ENCODE assay signal across 12 cellular contexts in the genomic region with DNA sequence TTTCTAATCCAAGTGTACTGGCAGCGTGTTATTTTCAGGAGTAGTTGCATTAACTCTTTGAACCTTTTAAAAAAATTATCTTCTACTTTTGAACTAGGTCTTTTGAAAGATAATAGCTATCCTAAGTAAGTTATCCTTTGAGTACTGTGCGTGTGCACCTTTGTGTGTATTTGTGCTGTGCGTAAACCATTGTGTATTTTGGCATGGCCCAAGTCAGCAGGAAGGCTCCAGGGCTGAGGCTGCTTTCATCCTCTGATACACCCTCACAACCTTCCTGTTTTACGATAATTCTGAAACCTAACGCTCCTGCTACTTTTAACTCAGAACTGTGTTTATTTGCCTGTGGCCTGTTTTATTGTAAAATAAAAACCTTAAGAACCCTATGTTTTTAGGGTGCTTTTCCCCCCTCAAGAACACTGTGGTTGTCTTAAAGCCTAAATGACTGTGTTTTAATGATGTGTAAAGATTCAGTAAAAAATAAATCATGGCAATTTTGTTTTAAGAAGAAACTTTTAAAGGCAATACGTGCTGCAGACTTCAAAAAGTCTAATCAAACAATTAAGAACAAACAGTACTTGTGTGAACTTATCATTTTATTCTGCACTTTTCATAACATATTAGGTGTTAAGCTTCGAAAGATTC. TPM values are rescaled to one million over a fixed set of nuclear protein-coding genes. Genes with fewer than 3 reads are reported as not detected.
DNase-seq lines count a peak whose midpoint lies in the region; ATAC-seq and TF ChIP-seq lines count a peak whose summit lies in the region.
"Had no signal": no experiment of that assay in that cellular context is flagged by ENCODE, and none has a peak within 500 bp of the region (broad histone marks: within the 10 kb centered on the region; RNA-seq: fewer than 3 reads in every experiment).

No MANE protein-coding gene starts in this region.

- H3K4me1 ChIP-seq in IMR-90 (ENCODE audit: control insufficient read depth, insufficient read depth, low read length), result no peaks in the 10 kb centered on the region
- peaks cover 36 to 61% of the 10 kb centered on the region in 2 experiments for H3K4me1 ChIP-seq in SK-N-SH (ENCODE audit: control insufficient read depth in 1 of 2, insufficient read depth in 2 of 2, low read depth in 1 of 2, low read length in 1 of 2)

- no peaks in the 10 kb centered on the region for H3K9me2 ChIP-seq in SK-N-SH

- H3K27me3 ChIP-seq in IMR-90 (ENCODE audit: control insufficient read depth, insufficient read depth, low read length) (no peaks in the 10 kb centered on the region), SK-N-SH (ENCODE audit: insufficient read depth) (no peaks in the 10 kb centered on the region)

- no peak overlapping the region for H2AK9ac ChIP-seq in IMR-90 (replicated peaks; ENCODE audit: low read depth, low read length, poor library complexity)

- in situ Hi-C loops in IMR-90 (cut with MboI; ENCODE audit: low sequenced_read_pairs), result loop anchor here (25.0 kb wide), 1 partner anchor 866 kb away; no protein-coding TSS in a partner anchor

- H4K91ac ChIP-seq in IMR-90 (ENCODE audit: insufficient read depth, low read depth, low read length), result no peak overlapping the region

- no peak overlapping the region for H2BK5ac ChIP-seq in IMR-90 (ENCODE audit: low read depth, low read length, poor library complexity, severe bottlenecking)

- peak overlapping the region; percentile 63; the same call in 1 of the 2 replicates for H3K4me2 ChIP-seq in IMR-90 (ENCODE audit: low read depth, low read length)
- H3K4me2 ChIP-seq in SK-N-SH, result peak overlapping the region; percentile 48; the same call in 1 of the 2 replicates

- H3K27ac ChIP-seq in IMR-90 (ENCODE audit: insufficient read depth, low read length) (no peak overlapping the region), SK-N-SH (ENCODE audit: low read depth in 2 of 2, low read length in 1 of 2) (peak overlapping the region; percentile 38 to 69)

- H4K20me1 ChIP-seq in IMR-90 (ENCODE audit: insufficient read depth, low read length) (no peaks in the 10 kb centered on the region), SK-N-SH (ENCODE audit: insufficient read depth) (no peaks in the 10 kb centered on the region)

- no peak overlapping the region; the same call in 2 of the 3 replicates for H2BK15ac ChIP-seq in IMR-90 (ENCODE audit: low read depth, low read length)

- H2AK5ac ChIP-seq in IMR-90 (ENCODE audit: low read depth, low read length), result 0 out of 2 replicates have a peak overlapping the region, but pooled peaks have one; percentile 29

- no peaks in the 10 kb centered on the region for H3K9me1 ChIP-seq in IMR-90 (ENCODE audit: insufficient read depth, low read length)

- no peak for TF ChIP-seq EP300 in SK-N-SH (IDR thresholded peaks at IDR 0.05; ENCODE audit: borderline replicate concordance in 1 of 2, low read depth in 1 of 2, low read length in 1 of 2)

- no peak overlapping the region for H4K5ac ChIP-seq in IMR-90 (ENCODE audit: low read depth, low read length)

- DNase-seq in DMS153 treated with DMSO at 0.1 percent for 48 hours (lab: John Stamatoyannopoulos, UW; ENCODE audit: unreplicated experiment), result peak; percentile 56
- DNase-seq in IMR-90, result no peak
- peak; percentile 41 for DNase-seq in SK-N-SH
- no peak for DNase-seq in naive B cell
- DNase-seq in foreskin melanocyte, result no peak
- DNase-seq in putamen (ENCODE audit: low spot score), result no peak
- DNase-seq: DND-41, KG1 had no signal

- H3K9me3 ChIP-seq in IMR-90 (ENCODE audit: control insufficient read depth, insufficient read depth, low read length) (no peaks in the 10 kb centered on the region), SK-N-SH (no peaks in the 10 kb centered on the region)

- no CpG with 5 or more reads among the region's 7 CpGs for WGBS in IMR-90 (ENCODE audit: extremely low coverage in 2 of 2, insufficient read length in 1 of 2), 2 experiments
- 63% methylated on average over 7 of the region's 7 CpGs for WGBS in SK-N-SH (ENCODE audit: low lambda C conversion rate)

- peak overlapping the region in 1 of 2 experiments; percentile 63; a peak in 2 of 4 replicates for H4K8ac ChIP-seq in IMR-90 (ENCODE audit: low read depth in 2 of 2, low read length in 2 of 2)

- TF ChIP-seq RAD21 in IMR-90 (IDR thresholded peaks at IDR 0.05; ENCODE audit: low read length), result no peak
- no peak for TF ChIP-seq RAD21 in SK-N-SH (IDR thresholded peaks at IDR 0.05; ENCODE audit: low read length)

- H3K36me3 ChIP-seq in IMR-90 (ENCODE audit: control insufficient read depth, insufficient read depth, low read length), result no peaks in the 10 kb centered on the region
- H3K36me3 ChIP-seq in SK-N-SH (replicated peaks in 1 of 2; ENCODE audit: control insufficient read depth in 1 of 2, insufficient read depth in 2 of 2, low read length in 1 of 2), result peaks cover 4 to 20% of the 10 kb centered on the region in 2 experiments

- H3K27ac Mint-ChIP-seq in naive B cell, result peak overlapping the region; percentile 33 to 84 (median 62)
- H3K27ac Mint-ChIP-seq: type B pancreatic cell had no signal

- H3K79me2 ChIP-seq in SK-N-SH (ENCODE audit: insufficient read depth), result peaks cover 47% of the 10 kb centered on the region

- H3F3A ChIP-seq in SK-N-SH (replicated peaks; ENCODE audit: insufficient read depth), result peaks cover 34% of the 10 kb centered on the region

- no peak for TF ChIP-seq CTCF in IMR-90 (conservative IDR thresholded peaks at IDR 0.05; ENCODE audit: low read depth, low read length)
- TF ChIP-seq CTCF in SK-N-SH (IDR thresholded peaks at IDR 0.05), result no peak

- H3K14ac ChIP-seq in IMR-90 (replicated peaks; ENCODE audit: low read depth, low read length), result no peak overlapping the region

- no peak overlapping the region for H3K4me3 ChIP-seq in IMR-90 (ENCODE audit: insufficient read depth, low read depth, low read length)
- H3K4me3 ChIP-seq in SK-N-SH (ENCODE audit: low read depth in 2 of 2, low read length in 1 of 2), result no peak overlapping the region

- no peak overlapping the region for H2BK120ac ChIP-seq in IMR-90 (ENCODE audit: low read depth, low read length)

- POLR2A ChIA-PET in IMR-90 (lab: Charles Lee; ENCODE audit: unreplicated experiment) (no interaction called here), SK-N-SH (lab: Yijun Ruan, JAX) (interaction anchor here (1.2 kb wide), 1 partner anchor 57 kb away, joined by 4 read pairs; a partner anchor contains a TSS)

- no peak overlapping the region for H3K23ac ChIP-seq in IMR-90 (ENCODE audit: low read depth, low read length)

- BruUV-seq in IMR-90 (replicated peaks; lab: Mats Ljungman, UMichigan), result no TSS peak

- H3K79me1 ChIP-seq in IMR-90 (ENCODE audit: low read depth in 1 of 2, low read length in 2 of 2), result no peaks in the 10 kb centered on the region

- H3K4me3 Mint-ChIP-seq in naive B cell, result peak overlapping the region in 7 of 8 donors; percentile 46 to 77 (median 65)
- H3K4me3 Mint-ChIP-seq: central memory CD8-positive, alpha-beta T cell; type B pancreatic cell had no signal

- ATAC-seq in IMR-90 (ENCODE audit: low read depth) (no peak), naive B cell (ENCODE audit: low read depth in 2 of 2) (peak; percentile 70 to 74), HG02840 (IDR thresholded peaks at IDR 0.05; ENCODE audit: low FRiP score, unreplicated experiment) (no peak), HG03135 (IDR thresholded peaks at IDR 0.05; ENCODE audit: unreplicated experiment) (no peak)

- CTCF ChIA-PET in IMR-90 (lab: Yijun Ruan, JAX), result interaction anchor here (1.2 to 1.3 kb wide), 3 partner anchors 9 to 18 kb away, joined by 3 to 4 read pairs (median 4); no protein-coding TSS in a partner anchor
- CTCF ChIA-PET in SK-N-SH (lab: Yijun Ruan, JAX), result interaction anchor here (0.8 to 1.6 kb wide), 8 partner anchors 17 to 195 kb away, joined by 3 to 4 read pairs (median 3); no protein-coding TSS in a partner anchor

- H2AFZ ChIP-seq in IMR-90 (replicated peaks; ENCODE audit: low read length, poor library complexity), result no peak overlapping the region
- peak overlapping the region; percentile 45 for H2AFZ ChIP-seq in SK-N-SH (ENCODE audit: low read depth)

- H3K18ac ChIP-seq in IMR-90 (ENCODE audit: low read depth, low read length), result peak overlapping the region; percentile 77; the same call in 1 of the 2 replicates

- peaks cover 10 to 11% of the 10 kb centered on the region in 2 donors for H3K36me3 Mint-ChIP-seq in naive B cell
- H3K36me3 Mint-ChIP-seq: type B pancreatic cell had no signal

- intact Hi-C loops in IMR-90 (cut with micrococcal nuclease), result loop anchor here (10.0 kb wide), 1 partner anchor 1228 kb away; no protein-coding TSS in a partner anchor

- H3K4ac ChIP-seq in IMR-90 (ENCODE audit: low read depth, low read length), result no peak overlapping the region

- H3K9ac ChIP-seq in IMR-90 (ENCODE audit: low read depth, low read length) (no peak overlapping the region), SK-N-SH (peak overlapping the region; percentile 15; the same call in 1 of the 2 replicates)

- H3K4me1 Mint-ChIP-seq in naive B cell, result peaks cover 44 to 55% (median 46%) of the 10 kb centered on the region in 3 donors
- H3K4me1 Mint-ChIP-seq: central memory CD8-positive, alpha-beta T cell had no signal

- peaks cover 0 to 2% (median 0%) of the 10 kb centered on the region in 7 donors for H3K9me3 Mint-ChIP-seq in naive B cell
- H3K9me3 Mint-ChIP-seq: central memory CD8-positive, alpha-beta T cell; type B pancreatic cell had no signal

- dilution Hi-C loops in IMR-90 (cut with HindIII; ENCODE audit: low sequenced_read_pairs, unreplicated experiment), result no loop called here

- no peak overlapping the region for H3K56ac ChIP-seq in IMR-90 (ENCODE audit: extremely low read depth, insufficient read depth, low read length)

- H3K27me3 Mint-ChIP-seq in naive B cell, result no peaks in the 10 kb centered on the region
- H3K27me3 Mint-ChIP-seq: central memory CD8-positive, alpha-beta T cell; type B pancreatic cell had no signal

- TF ChIP-seq POLR2A in IMR-90 (IDR thresholded peaks at IDR 0.05; ENCODE audit: low read depth, low read length), result no peak

- H2BK20ac ChIP-seq in IMR-90 (ENCODE audit: low read depth, low read length), result no peak overlapping the region

TF ChIP-seq in IMR-90, 13 proteins besides CTCF, POLR2A, EP300 and RAD21 (continues in another document):
- TF ChIP-seq CEBPB (IDR thresholded peaks at IDR 0.05; ENCODE audit: low read depth, low read length), result no peak

TF ChIP-seq in SK-N-SH, 30 proteins besides CTCF, POLR2A, EP300 and RAD21 (continues in another document):
- TF ChIP-seq GATA2 (CRISPR knock-in tag; IDR thresholded peaks at IDR 0.05), result no peak

RNA-seq across cellular contexts. Expression of a gene that starts 57.5 kb away (rescaled TPM):
- total RNA-seq in IMR-90 (2012; rRNA removed), result 24.2 and 24.7 TPM in 2 replicates
- polyA plus RNA-seq in IMR-90 (2012; rRNA removed) (4.3 TPM in 2 replicates), SK-N-SH (2012; rRNA removed) (11.6 and 19.8 TPM in 2 replicates), naive B cell (ENCODE audit: low read depth in 6 of 6) (100 to 1,000 TPM in 4 of 6 donors, 10 to 100 TPM in 2; 86.5 to 123 (median 108) TPM)
- 1.3 and 1.4 TPM in 2 replicates for polyA plus RNA-seq in IMR-90 (2012; cell fraction: cytosol; rRNA removed)
- polyA plus RNA-seq in IMR-90 (2012; cell fraction: nucleus; rRNA removed; ENCODE audit: low replicate concordance), result 2.1 and 8.5 TPM in 2 replicates
- 12.1 and 15.5 TPM in 2 replicates for polyA plus RNA-seq in SK-N-SH (2012; cell fraction: cytosol; rRNA removed)
- polyA plus RNA-seq in SK-N-SH (2012; cell fraction: nucleus; rRNA removed), result 15.1 and 30.9 TPM in 2 replicates

Comparison
In these comparisons a context has a peak if more than half of its experiments do, and no peak if none do; other contexts are left out.
1. DNase-seq: peak in DMS153 treated with DMSO at 0.1 percent for 48 hours (single experiment) and SK-N-SH (single experiment); none in IMR-90 (single experiment), naive B cell (single experiment), foreskin melanocyte (single experiment) and putamen (single experiment).
2. ATAC-seq: peak in naive B cell (2 of 2); none in IMR-90 (single experiment), HG02840 (single experiment) and HG03135 (single experiment).